20 cellular contexts compared by ENCODE assay signal in the genomic region with DNA sequence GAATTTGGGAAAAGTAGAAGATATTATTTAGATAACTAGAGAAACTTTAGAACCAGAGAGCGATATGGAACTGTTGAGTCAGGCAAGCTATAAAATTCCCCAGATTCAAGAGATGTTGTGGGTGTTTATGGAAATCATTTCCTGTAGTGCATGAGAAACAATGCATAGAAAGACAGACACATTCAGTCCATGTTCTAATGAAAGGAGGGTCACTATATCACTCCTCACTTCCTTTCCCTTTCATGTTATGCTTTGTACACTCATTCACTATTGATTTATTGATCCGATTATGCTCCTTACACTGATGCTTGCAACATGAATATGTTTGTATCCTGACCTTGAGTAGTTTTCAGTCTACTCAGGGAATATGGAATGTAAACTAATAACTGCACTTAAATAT.
DNase-seq lines count a peak whose midpoint lies in the region; ATAC-seq, FAIRE-seq and TF ChIP-seq lines count a peak whose summit lies in the region.
"Had no signal": no experiment of that assay in that cellular context is flagged by ENCODE, and none has a peak within 500 bp of the region (broad histone marks: within the 10 kb centered on the region; RNA-seq: fewer than 3 reads in every experiment).

No MANE protein-coding gene starts in this region.

- POLR2A ChIA-PET in PC-9 (lab: Charles Lee; ENCODE audit: unreplicated experiment) = no interaction called here

- intact Hi-C loops in PC-9 (cut with micrococcal nuclease; ENCODE audit: unreplicated experiment) = no loop called here

- H3K36me3 Mint-ChIP-seq in activated naive CD8-positive, alpha-beta T cell treated with anti-CD3 and anti-CD28 coated beads, Interleukin-2, amount 50 U/mL, for 24 hours (ENCODE audit: low read depth) = no peaks in the 10 kb centered on the region
- H3K36me3 Mint-ChIP-seq: IgD-negative memory B cell had no signal

- H3K4me1 ChIP-seq in PC-9 (replicated peaks; ENCODE audit: insufficient read depth) (no peaks in the 10 kb centered on the region), mesenchymal stem cell (ENCODE audit: control insufficient read depth, insufficient read depth, low read depth, low read length) (no peaks in the 10 kb centered on the region)

- H3K4me3 Mint-ChIP-seq in activated naive CD8-positive, alpha-beta T cell treated with anti-CD3 and anti-CD28 coated beads, Interleukin-2, amount 50 U/mL, for 24 hours = no peak overlapping the region
- H3K4me3 Mint-ChIP-seq: CD4-positive, alpha-beta T cell; IgD-negative memory B cell had no signal

- no peak overlapping the region for H2BK12ac ChIP-seq in mesenchymal stem cell (ENCODE audit: low read length in 2 of 2)

- H3K4me2 ChIP-seq in PC-9 = no peak overlapping the region
- H3K4me2 ChIP-seq in mesenchymal stem cell (ENCODE audit: low read length, poor library complexity, severe bottlenecking) = no peak overlapping the region

- H3K9me3 Mint-ChIP-seq in activated naive CD8-positive, alpha-beta T cell treated with anti-CD3 and anti-CD28 coated beads, Interleukin-2, amount 50 U/mL, for 24 hours = peaks cover 6% of the 10 kb centered on the region

- peak overlapping the region; percentile 3; the same call in 1 of the 2 replicates for H2AFZ ChIP-seq in PC-9
- no peak overlapping the region for H2AFZ ChIP-seq in mesenchymal stem cell (ENCODE audit: low read depth, low read length)

- no peak overlapping the region for H3K14ac ChIP-seq in mesenchymal stem cell (ENCODE audit: low read length in 2 of 2)

- H3K4me3 ChIP-seq in PC-9 (no peak overlapping the region), mesenchymal stem cell (ENCODE audit: insufficient read depth in 1 of 2, low read depth in 1 of 2, low read length in 2 of 2) (no peak overlapping the region)

- H3K27me3 ChIP-seq in PC-9 (ENCODE audit: insufficient read depth, low read depth) (no peaks in the 10 kb centered on the region), mesenchymal stem cell (ENCODE audit: control insufficient read depth in 1 of 2, insufficient read depth in 1 of 2, low read length in 2 of 2) (no peaks in the 10 kb centered on the region)

- no peak overlapping the region for H2BK15ac ChIP-seq in mesenchymal stem cell (ENCODE audit: low read depth, poor library complexity, severe bottlenecking)

- FAIRE-seq in H54 (lab: Jason Lieb, UNC) (peak; percentile 33), GM12891 (lab: Jason Lieb, UNC) (no peak)
- FAIRE-seq: A204.1, HTR-8/SVneo had no signal

- TF ChIP-seq CTCF in PC-9 (conservative IDR thresholded peaks at IDR 0.05) = no peak

- no peaks in the 10 kb centered on the region; the same call in 1 of the 2 replicates for H3K9me2 ChIP-seq in PC-9 (ENCODE audit: insufficient read depth)

- H4K91ac ChIP-seq in mesenchymal stem cell (ENCODE audit: low read length) = no peak overlapping the region

- H3K27ac ChIP-seq in PC-9 = no peak overlapping the region
- H3K27ac ChIP-seq in mesenchymal stem cell (ENCODE audit: low read length, poor library complexity, severe bottlenecking) = no peak overlapping the region
- H3K27ac ChIP-seq: C4-2B, HL-60 had no signal

- BruUV-seq in PC-9 (replicated peaks; lab: Mats Ljungman, UMichigan) = no TSS peak

- CTCF ChIA-PET in PC-9 (lab: Charles Lee) = interaction anchor here (0.6 kb wide), 1 partner anchor 18 kb away, joined by 5 read pairs; no protein-coding TSS in a partner anchor

- H3K27me3 Mint-ChIP-seq in activated naive CD8-positive, alpha-beta T cell treated with anti-CD3 and anti-CD28 coated beads, Interleukin-2, amount 50 U/mL, for 24 hours = no peaks in the 10 kb centered on the region
- H3K27me3 Mint-ChIP-seq: CD4-positive, alpha-beta T cell; IgD-negative memory B cell had no signal

- no peak overlapping the region for H3K18ac ChIP-seq in mesenchymal stem cell (ENCODE audit: low read depth in 1 of 2, low read length in 2 of 2)

- no peaks in the 10 kb centered on the region for H3F3A ChIP-seq in PC-9 (ENCODE audit: insufficient read depth, low read depth)

- TF ChIP-seq POLR2A in H54 (IDR thresholded peaks at IDR 0.05; ENCODE audit: low read depth, low read length) (no peak), GM12891 (IDR thresholded peaks at IDR 0.05; ENCODE audit: low read depth, low read length) (no peak)

- WGBS in mesenchymal stem cell = 56% methylated on average over 1 of the region's 2 CpGs

- H3K79me1 ChIP-seq in mesenchymal stem cell (replicated peaks; ENCODE audit: low read length, poor library complexity, severe bottlenecking) = no peaks in the 10 kb centered on the region

- no peaks in the 10 kb centered on the region for H3K36me3 ChIP-seq in PC-9 (ENCODE audit: low read depth)
- H3K36me3 ChIP-seq in mesenchymal stem cell (ENCODE audit: control insufficient read depth in 1 of 2, insufficient read depth in 2 of 2, low read depth in 1 of 2, low read length in 2 of 2) = no peaks in the 10 kb centered on the region

- H3K9ac ChIP-seq in mesenchymal stem cell (ENCODE audit: low read length) = no peak overlapping the region

- no peak overlapping the region for H4K8ac ChIP-seq in mesenchymal stem cell (ENCODE audit: low read length)

- ATAC-seq in GM21515 (IDR thresholded peaks at IDR 0.05; ENCODE audit: unreplicated experiment) = no peak
- ATAC-seq in activated naive CD8-positive, alpha-beta T cell treated with anti-CD3 and anti-CD28 coated beads, Interleukin-2, amount 50 U/mL, for 24 hours = no peak

- no peaks in the 10 kb centered on the region for H3K4me1 Mint-ChIP-seq in activated naive CD8-positive, alpha-beta T cell treated with anti-CD3 and anti-CD28 coated beads, Interleukin-2, amount 50 U/mL, for 24 hours
- H3K4me1 Mint-ChIP-seq: IgD-negative memory B cell had no signal

- no peak overlapping the region for H3K23ac ChIP-seq in mesenchymal stem cell (ENCODE audit: low read length in 2 of 2)

- H3K27ac Mint-ChIP-seq in activated naive CD8-positive, alpha-beta T cell treated with anti-CD3 and anti-CD28 coated beads, Interleukin-2, amount 50 U/mL, for 24 hours = no peak overlapping the region
- H3K27ac Mint-ChIP-seq: CD4-positive, alpha-beta T cell; IgD-negative memory B cell had no signal

- no peak overlapping the region for H3K4ac ChIP-seq in mesenchymal stem cell (ENCODE audit: low read depth in 1 of 2, low read length in 2 of 2)

- DNase-seq in COLO829 (ENCODE audit: low spot score) (peak; percentile 21), H54 (ENCODE audit: insufficient read length, low spot score) (no peak), PC-9 (no peak), mesenchymal stem cell (peak; percentile 52), GM12891 (ENCODE audit: insufficient read length, low spot score) (no peak)
- DNase-seq in stimulated activated CD4-positive, alpha-beta T cell treated with anti-CD3 and anti-CD28 coated beads, Interleukin-4, amount 100 ng/mL, for 24 hours = no peak
- DNase-seq in activated naive CD8-positive, alpha-beta T cell treated with anti-CD3 and anti-CD28 coated beads, Interleukin-2, amount 50 U/mL, for 24 hours = no peak
- DNase-seq: AML-193; CD4-positive, alpha-beta T cell; DMS153; DMS79; GF-D8; Karpas-422; KBM-7 had no signal

- H2AK5ac ChIP-seq in mesenchymal stem cell (ENCODE audit: low read length, severe bottlenecking) = no peak overlapping the region

- no peak overlapping the region for H2BK120ac ChIP-seq in mesenchymal stem cell (ENCODE audit: low read depth, low read length)

- H4K20me1 ChIP-seq in PC-9 (ENCODE audit: insufficient read depth) = no peaks in the 10 kb centered on the region

- no peaks in the 10 kb centered on the region for H3K79me2 ChIP-seq in PC-9 (ENCODE audit: low read depth)

- H2BK5ac ChIP-seq in mesenchymal stem cell (ENCODE audit: low read depth, low read length, poor library complexity, severe bottlenecking) = no peak overlapping the region

- no peaks in the 10 kb centered on the region for H3K9me3 ChIP-seq in PC-9 (ENCODE audit: insufficient read depth, low read depth)
- H3K9me3 ChIP-seq in mesenchymal stem cell (ENCODE audit: control insufficient read depth, low read length) = no peaks in the 10 kb centered on the region

TF ChIP-seq in GM12891, 5 proteins besides CTCF, POLR2A, EP300 and RAD21:
- TF ChIP-seq PAX5 (IDR thresholded peaks at IDR 0.05; ENCODE audit: insufficient read depth, low read length, severe bottlenecking) = no peak
- no peak for TF ChIP-seq POU2F2 (IDR thresholded peaks at IDR 0.05; ENCODE audit: low read depth, low read length)
- TF ChIP-seq POLR2AphosphoS5 (IDR thresholded peaks at IDR 0.05; ENCODE audit: low read depth, low read length) = no peak
- TF ChIP-seq SPI1 (IDR thresholded peaks at IDR 0.05; ENCODE audit: low read depth, low read length) = no peak
- TF ChIP-seq TAF1 (IDR thresholded peaks at IDR 0.05; ENCODE audit: low read depth, low read length) = no peak

Comparison
In these comparisons a context has a peak if more than half of its experiments do, and no peak if none do; other contexts are left out.
1. DNase-seq: peak in COLO829 (single experiment) and mesenchymal stem cell (single experiment); none in H54 (single experiment), PC-9 (0 of 2), stimulated activated CD4-positive, alpha-beta T cell treated with anti-CD3 and anti-CD28 coated beads, Interleukin-4, amount 100 ng/mL, for 24 hours (single experiment), GM12891 (single experiment) and activated naive CD8-positive, alpha-beta T cell treated with anti-CD3 and anti-CD28 coated beads, Interleukin-2, amount 50 U/mL, for 24 hours (single experiment).